In genomic region chr10:132947843-132948242, GRCh38 we compare ENCODE assay signal across 2 cellular contexts.
TF ChIP-seq lines count a peak whose summit lies in the region.

No MANE protein-coding gene starts in this region.

TF ChIP-seq in HepG2, 621 proteins besides CTCF, POLR2A, EP300 and RAD21:
- TF ChIP-seq MNT (IDR thresholded peaks at IDR 0.05) (peak; percentile 93), ZNF75D (CRISPR knock-in tag; IDR thresholded peaks at IDR 0.05; ENCODE audit: borderline replicate concordance) (no peak)

TF ChIP-seq in GM12878, 131 proteins besides CTCF, POLR2A, EP300 and RAD21:
- peak; percentile 64 for TF ChIP-seq BCL3 (IDR thresholded peaks at IDR 0.05; ENCODE audit: borderline replicate concordance, insufficient read depth, low read depth, low read length, poor library complexity, severe bottlenecking)
- no peak for TF ChIP-seq GABPA (IDR thresholded peaks at IDR 0.05; ENCODE audit: low read depth)
- TF ChIP-seq IKZF2 (IDR thresholded peaks at IDR 0.05) = no peak
- no peak for TF ChIP-seq NFIC (IDR thresholded peaks at IDR 0.05; ENCODE audit: low read depth, low read length)
- no peak for TF ChIP-seq RELB (IDR thresholded peaks at IDR 0.05; ENCODE audit: low read depth)
- no peak for TF ChIP-seq E2F8 (IDR thresholded peaks at IDR 0.05; ENCODE audit: low read depth, partially characterized antibody)
- TF ChIP-seq CHD2 (IDR thresholded peaks at IDR 0.05; ENCODE audit: borderline replicate concordance, low read depth, low read length) = no peak
